Comparison of ENCODE assay signal across 40 cellular contexts in genomic region chr1:115029526-115029925, GRCh38. TPM values are rescaled to one million over a fixed set of nuclear protein-coding genes. Genes with fewer than 3 reads are reported as not detected.
"Had no signal": no experiment of that assay in that cellular context is flagged by ENCODE, and none has a peak within 500 bp of the region (broad histone marks: within the 10 kb centered on the region; RNA-seq: fewer than 3 reads in every experiment).

Gene TSHB (plus strand): TSS chr1:115029826. CDS start chr1:115033363, 3,537 bp downstream.

- H3K36me3 ChIP-seq: ascending aorta, cardiac muscle cell had no signal

- H3K4me3 ChIP-seq: ascending aorta, cardiac muscle cell had no signal

- H3K27ac Mint-ChIP-seq: activated B cell treated with CpG ODN at 0.5 μM for 24 hours; activated CD4-positive, alpha-beta memory T cell treated with anti-CD3 and anti-CD28 coated beads for 36 hours; activated CD4-positive, alpha-beta T cell treated with anti-CD3 and anti-CD28 coated beads, Interleukin-2, amount 10 ng/mL, durations not matched to agents 24 days and 14 days; activated CD8-positive, alpha-beta T cell treated with anti-CD3 and anti-CD28 coated beads for 36 hours; activated naive CD4-positive, alpha-beta T cell treated with anti-CD3 and anti-CD28 coated beads for 36 hours; activated naive CD4-positive, alpha-beta T cell treated with anti-CD3 and anti-CD28 coated beads, Interleukin-2, amount 50 U/mL, for 72 hours; activated naive CD8-positive, alpha-beta T cell treated with anti-CD3 and anti-CD28 coated beads for 36 hours; activated T-cell treated with anti-CD3 and anti-CD28 coated beads, Interleukin-2, amount 50 U/mL, for 72 hours; activated T-helper 1 cell treated with anti-CD3 and anti-CD28 coated beads, Interleukin-12 subunit alpha, Interleukin-12 subunit beta, Interleukin-2, Interleukin-4 antibody, amounts not matched to agents 30 ng/mL and 10 ng/mL and 1 ng/mL, durations not matched to agents 14 hours and 24 hours and 36 hours; activated T-helper 17 cell treated with anti-CD3 and anti-CD28 coated beads, Interleukin-2, amount 50 U/mL, for 72 hours; brain; T-helper 1 cell treated with Interleukin-12 subunit alpha and Interleukin-12 subunit beta and Interleukin-4 antibody, amounts not matched to agents 30 μg/mL and 1 μg/mL, for 36 hours; T-helper 2 cell treated with Interferon-gamma antibody and Interleukin-4, amounts not matched to agents 5 μg/mL and 100 μg/mL, for 36 hours had no signal

- H3K9me3 ChIP-seq: ascending aorta had no signal

- H3K4me1 Mint-ChIP-seq: activated B cell treated with CpG ODN at 0.5 μM for 24 hours; activated CD4-positive, alpha-beta T cell treated with anti-CD3 and anti-CD28 coated beads, Interleukin-2, amount 10 ng/mL, durations not matched to agents 24 days and 14 days; activated naive CD8-positive, alpha-beta T cell treated with anti-CD3 and anti-CD28 coated beads for 36 hours; activated T-helper 17 cell treated with anti-CD3 and anti-CD28 coated beads, Interleukin-2, amount 50 U/mL, for 72 hours; brain; central memory CD8-positive, alpha-beta T cell had no signal

- ATAC-seq: activated CD8-positive, alpha-beta T cell treated with anti-CD3 and anti-CD28 coated beads for 36 hours; activated naive CD4-positive, alpha-beta T cell treated with anti-CD3 and anti-CD28 coated beads, Interleukin-2, amount 50 U/mL, for 72 hours; activated T-cell treated with anti-CD3 and anti-CD28 coated beads, Interleukin-2, amount 50 U/mL, for 4 hours; activated T-cell treated with anti-CD3 and anti-CD28 coated beads, Interleukin-2, amount 50 U/mL, for 72 hours; activated T-helper 17 cell treated with anti-CD3 and anti-CD28 coated beads, Interleukin-2, amount 50 U/mL, for 72 hours had no signal

- H3K9me3 Mint-ChIP-seq: activated B cell treated with CpG ODN at 0.5 μM for 24 hours; activated CD4-positive, alpha-beta memory T cell treated with anti-CD3 and anti-CD28 coated beads for 36 hours; activated CD4-positive, alpha-beta T cell treated with anti-CD3 and anti-CD28 coated beads, Interleukin-2, amount 10 ng/mL, durations not matched to agents 24 days and 14 days; activated CD8-positive, alpha-beta T cell treated with anti-CD3 and anti-CD28 coated beads for 36 hours; activated naive CD4-positive, alpha-beta T cell treated with anti-CD3 and anti-CD28 coated beads for 36 hours; activated naive CD4-positive, alpha-beta T cell treated with anti-CD3 and anti-CD28 coated beads, Interleukin-2, amount 50 U/mL, for 72 hours; activated naive CD8-positive, alpha-beta T cell treated with anti-CD3 and anti-CD28 coated beads for 36 hours; activated T-cell treated with anti-CD3 and anti-CD28 coated beads, Interleukin-2, amount 50 U/mL, for 4 hours; activated T-cell treated with anti-CD3 and anti-CD28 coated beads, Interleukin-2, amount 50 U/mL, for 72 hours; activated T-helper 1 cell treated with anti-CD3 and anti-CD28 coated beads, Interleukin-12 subunit alpha, Interleukin-12 subunit beta, Interleukin-2, Interleukin-4 antibody, amounts not matched to agents 30 ng/mL and 10 ng/mL and 1 ng/mL, durations not matched to agents 14 hours and 24 hours and 36 hours; activated T-helper 17 cell treated with anti-CD3 and anti-CD28 coated beads, Interleukin-2, amount 50 U/mL, for 72 hours; brain; central memory CD8-positive, alpha-beta T cell; T-helper 1 cell treated with Interleukin-12 subunit alpha and Interleukin-12 subunit beta and Interleukin-4 antibody, amounts not matched to agents 30 μg/mL and 1 μg/mL, for 36 hours; T-helper 2 cell treated with Interferon-gamma antibody and Interleukin-4, amounts not matched to agents 5 μg/mL and 100 μg/mL, for 36 hours had no signal

- H3K36me3 Mint-ChIP-seq: activated CD4-positive, alpha-beta memory T cell treated with anti-CD3 and anti-CD28 coated beads for 36 hours; activated naive CD4-positive, alpha-beta T cell treated with anti-CD3 and anti-CD28 coated beads, Interleukin-2, amount 50 U/mL, for 72 hours; activated naive CD8-positive, alpha-beta T cell treated with anti-CD3 and anti-CD28 coated beads for 36 hours; brain had no signal

- H3K4me1 ChIP-seq: ascending aorta had no signal

- H3K27me3 Mint-ChIP-seq: activated naive CD8-positive, alpha-beta T cell treated with anti-CD3 and anti-CD28 coated beads for 36 hours had no signal

- H3K27ac ChIP-seq: ascending aorta, cardiac muscle cell, VCaP had no signal

- H3K27me3 ChIP-seq: ascending aorta, cardiac muscle cell had no signal

- H3K4me3 Mint-ChIP-seq: activated B cell treated with CpG ODN at 0.5 μM for 24 hours; activated CD4-positive, alpha-beta memory T cell treated with anti-CD3 and anti-CD28 coated beads for 36 hours; activated CD4-positive, alpha-beta T cell treated with anti-CD3 and anti-CD28 coated beads, Interleukin-2, amount 10 ng/mL, durations not matched to agents 24 days and 14 days; activated CD8-positive, alpha-beta T cell treated with anti-CD3 and anti-CD28 coated beads for 36 hours; activated naive CD4-positive, alpha-beta T cell treated with anti-CD3 and anti-CD28 coated beads for 36 hours; activated naive CD8-positive, alpha-beta T cell treated with anti-CD3 and anti-CD28 coated beads for 36 hours; activated T-cell treated with anti-CD3 and anti-CD28 coated beads, Interleukin-2, amount 50 U/mL, for 4 hours; activated T-cell treated with anti-CD3 and anti-CD28 coated beads, Interleukin-2, amount 50 U/mL, for 72 hours; activated T-helper 1 cell treated with anti-CD3 and anti-CD28 coated beads, Interleukin-12 subunit alpha, Interleukin-12 subunit beta, Interleukin-2, Interleukin-4 antibody, amounts not matched to agents 30 ng/mL and 10 ng/mL and 1 ng/mL, durations not matched to agents 14 hours and 24 hours and 36 hours; activated T-helper 17 cell treated with anti-CD3 and anti-CD28 coated beads, Interleukin-2, amount 50 U/mL, for 72 hours; brain; central memory CD8-positive, alpha-beta T cell; T-helper 1 cell treated with Interleukin-12 subunit alpha and Interleukin-12 subunit beta and Interleukin-4 antibody, amounts not matched to agents 30 μg/mL and 1 μg/mL, for 36 hours; T-helper 2 cell treated with Interferon-gamma antibody and Interleukin-4, amounts not matched to agents 5 μg/mL and 100 μg/mL, for 36 hours had no signal

- DNase-seq: activated B cell treated with CpG ODN at 0.5 μM for 24 hours; activated CD4-positive, alpha-beta memory T cell treated with anti-CD3 and anti-CD28 coated beads for 36 hours; activated CD4-positive, alpha-beta T cell treated with anti-CD3 and anti-CD28 coated beads for 4 hours; activated CD4-positive, alpha-beta T cell treated with anti-CD3 and anti-CD28 coated beads, Interleukin-2, amount 10 ng/mL, durations not matched to agents 24 days and 14 days; activated CD4-positive, alpha-beta T cell treated with anti-CD3 and anti-CD28 coated beads, Interleukin-2, amount 50 U/mL, for 1 hour; activated CD4-positive, alpha-beta T cell treated with anti-CD3 and anti-CD28 coated beads, Interleukin-2, amount 50 U/mL, for 4 hours; activated CD4-positive, CD25-positive, alpha-beta regulatory T cell treated with anti-CD3 and anti-CD28 coated beads, Interleukin-2, amount 50 U/mL, for 72 hours; activated CD8-positive, alpha-beta memory T cell treated with anti-CD3 and anti-CD28 coated beads, Interleukin-2, amount 50 U/mL, for 4 hours; activated CD8-positive, alpha-beta T cell treated with anti-CD3 and anti-CD28 coated beads for 36 hours; activated effector memory CD4-positive, alpha-beta T cell treated with anti-CD3 and anti-CD28 coated beads, Interleukin-2, amount 50 U/mL, for 16 hours; activated gamma-delta T cell treated with Interleukin-2 at 50 U/mL for 16 hours; activated naive CD4-positive, alpha-beta T cell; activated naive CD4-positive, alpha-beta T cell treated with anti-CD3 and anti-CD28 coated beads for 36 hours; activated naive CD4-positive, alpha-beta T cell treated with anti-CD3 and anti-CD28 coated beads, Interleukin-2, amount 50 U/mL, for 16 hours; activated naive CD8-positive, alpha-beta T cell treated with anti-CD3 and anti-CD28 coated beads for 36 hours; activated T-cell treated with anti-CD3 and anti-CD28 coated beads for 4 hours; activated T-cell treated with anti-CD3 and anti-CD28 coated beads, Interleukin-2, amount 50 U/mL, for 1 hour; activated T-cell treated with anti-CD3 and anti-CD28 coated beads, Interleukin-2, amount 50 U/mL, for 4 hours; activated T-cell treated with anti-CD3 and anti-CD28 coated beads, Interleukin-2, amount 50 U/mL, for 72 hours; amygdala; anterior cingulate cortex; caudate nucleus; cerebellar nuclear complex; T-helper 1 cell; T-helper 2 cell; T-helper 9 cell had no signal

- FAIRE-seq: bronchial epithelial cell, TTC549 had no signal

RNA-seq across cellular contexts. Expression of gene TSHB, which starts in this region (rescaled TPM):
- total RNA-seq: activated B cell treated with CpG ODN at 0.5 μM for 24 hours; activated CD4-positive, alpha-beta memory T cell treated with anti-CD3 and anti-CD28 coated beads for 36 hours; activated CD4-positive, alpha-beta T cell treated with anti-CD3 and anti-CD28 coated beads, Interleukin-2, amount 10 ng/mL, durations not matched to agents 24 days and 14 days; activated CD8-positive, alpha-beta memory T cell treated with anti-CD3 and anti-CD28 coated beads for 36 hours; activated CD8-positive, alpha-beta T cell treated with anti-CD3 and anti-CD28 coated beads for 36 hours; activated naive CD4-positive, alpha-beta T cell treated with anti-CD3 and anti-CD28 coated beads for 36 hours; activated naive CD4-positive, alpha-beta T cell treated with anti-CD3 and anti-CD28 coated beads, Interleukin-2, amount 50 U/mL, for 72 hours; activated naive CD8-positive, alpha-beta T cell treated with anti-CD3 and anti-CD28 coated beads for 36 hours; activated T-cell treated with anti-CD3 and anti-CD28 coated beads, Interleukin-2, amount 50 U/mL, for 4 hours; activated T-cell treated with anti-CD3 and anti-CD28 coated beads, Interleukin-2, amount 50 U/mL, for 72 hours; activated T-helper 1 cell treated with anti-CD3 and anti-CD28 coated beads, Interleukin-12 subunit alpha, Interleukin-12 subunit beta, Interleukin-2, Interleukin-4 antibody, amounts not matched to agents 30 ng/mL and 10 ng/mL and 1 ng/mL, durations not matched to agents 14 hours and 24 hours and 36 hours; activated T-helper 17 cell treated with anti-CD3 and anti-CD28 coated beads, Interleukin-2, amount 50 U/mL, for 72 hours; ascending aorta; bronchial epithelial cell; cardiac muscle cell; chondrocyte had no signal
